Comparison of ENCODE assay signal across 8 cellular contexts in the genomic region with DNA sequence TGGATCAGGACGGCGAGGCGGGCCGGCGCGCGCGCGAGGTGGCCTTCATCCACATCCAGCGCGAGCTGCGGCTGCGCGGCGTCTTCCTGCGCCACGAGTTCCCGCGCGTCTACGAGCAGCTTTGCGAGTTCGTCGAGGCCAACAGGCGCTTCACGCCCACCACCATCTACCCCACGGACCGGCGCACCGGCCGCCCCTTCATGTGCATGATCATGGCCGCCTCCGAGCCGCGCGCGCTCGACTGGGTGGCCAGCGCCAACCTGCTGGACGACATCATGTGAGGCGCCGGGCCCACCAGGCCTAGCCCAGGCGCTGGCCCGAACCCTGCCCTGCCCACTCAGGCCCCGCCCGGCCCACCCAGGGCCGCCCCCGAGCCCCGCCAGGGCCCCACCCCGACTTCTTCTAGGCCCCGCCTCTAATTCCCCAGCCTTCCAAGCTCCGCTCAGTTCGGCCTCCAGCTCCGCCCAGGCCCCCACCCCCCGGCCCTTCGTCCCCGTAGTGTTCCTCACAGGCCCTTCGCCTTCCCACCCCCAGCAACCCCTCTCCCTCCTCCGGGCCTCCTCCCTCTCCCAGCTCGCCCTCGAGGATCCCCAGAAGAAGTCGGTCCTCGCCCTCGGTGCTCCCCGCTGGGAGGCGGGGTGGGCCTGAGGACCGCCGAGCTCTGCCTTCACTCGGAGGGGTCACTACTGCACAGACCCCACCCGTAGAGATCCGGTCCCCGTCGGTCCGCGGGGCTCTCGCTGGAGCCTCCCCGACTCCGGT. TPM values are rescaled to one million over a fixed set of nuclear protein-coding genes. Genes with fewer than 3 reads are reported as not detected.
DNase-seq lines count a peak whose midpoint lies in the region; ATAC-seq, FAIRE-seq and TF ChIP-seq lines count a peak whose summit lies in the region.

No MANE protein-coding gene starts in this region.

- no peak for TF ChIP-seq EP300 in HepG2 (IDR thresholded peaks at IDR 0.05; ENCODE audit: low read depth in 2 of 2, low read length in 2 of 2)
- TF ChIP-seq EP300 in HepG2 (CRISPR knock-in tag; IDR thresholded peaks at IDR 0.05; ENCODE audit: borderline replicate concordance) = no peak
- peak in 1 of 2 donors; percentile 19 for TF ChIP-seq EP300 in tibial nerve (IDR thresholded peaks at IDR 0.05)

- H3K9ac ChIP-seq in PC-3 (ENCODE audit: low read length) (peak overlapping the region; percentile 77; the same call in 1 of the 2 replicates), HepG2 (ENCODE audit: insufficient read depth, low read depth, low read length) (peak overlapping the region; percentile 94)

- no peaks in the 10 kb centered on the region for H3K9me3 ChIP-seq in PC-3 (ENCODE audit: low read length)
- no peaks in the 10 kb centered on the region for H3K9me3 ChIP-seq in HepG2 (ENCODE audit: low read length)
- H3K9me3 ChIP-seq in tibial nerve = no peaks in the 10 kb centered on the region

- POLR2A ChIA-PET in activated CD4-positive, alpha-beta T cell treated with anti-CD3 and anti-CD28 coated beads for 36 hours (lab: Charles Lee) = no interaction called here
- POLR2A ChIA-PET in PC-3 (lab: Charles Lee; ENCODE audit: unreplicated experiment) (no interaction called here), HepG2 (lab: Yijun Ruan, JAX) (interaction anchor here (0.6 to 2.3 kb wide), 12 partner anchors 9 to 239 kb away, joined by 3 to 45 read pairs (median 4); partner anchors contain the start of genes MAN1B1, TMEM141 and TRAF2)

- no peak for ATAC-seq in activated CD4-positive, alpha-beta T cell treated with anti-CD3 and anti-CD28 coated beads for 36 hours
- ATAC-seq in PC-3 = peak; percentile 1; the same call in 1 of the 2 replicates
- ATAC-seq in HepG2 = peak; percentile 1
- ATAC-seq in GM21786 (IDR thresholded peaks at IDR 0.05; ENCODE audit: unreplicated experiment) = no peak
- ATAC-seq in GM19452 (IDR thresholded peaks at IDR 0.05; ENCODE audit: unreplicated experiment) = no peak

- intact Hi-C loops in activated CD4-positive, alpha-beta T cell treated with anti-CD3 and anti-CD28 coated beads for 36 hours (cut with DNase I, micrococcal nuclease) = loop anchor here (5.0 to 10.0 kb wide), 4 partner anchors 55 to 200 kb away; partner anchors contain the start of genes FBXW5 (in 1 of the 2), FUT7 (in 1 of the 2) and NPDC1 (in 1 of the 2)
- intact Hi-C loops in PC-3 (cut with micrococcal nuclease) = loop anchor here (10.0 kb wide), 1 partner anchor 148 kb away; the partner anchor contains the start of genes CLIC3 and PAXX
- intact Hi-C loops in HepG2 (cut with micrococcal nuclease; ENCODE audit: unreplicated experiment) = loop anchor here (5.0 kb wide), 2 partner anchors 35 to 60 kb away; no protein-coding TSS in a partner anchor

- H3K36me3 ChIP-seq in PC-3 (ENCODE audit: low read depth, low read length) = no peaks in the 10 kb centered on the region
- peaks cover 11 to 20% of the 10 kb centered on the region in 2 experiments for H3K36me3 ChIP-seq in HepG2 (replicated peaks in 1 of 2; ENCODE audit: control insufficient read depth in 1 of 2, insufficient read depth in 2 of 2, low read length in 2 of 2)
- H3K36me3 ChIP-seq in tibial nerve = peaks cover 0 to 15% (median 0%) of the 10 kb centered on the region in 3 donors

- peaks cover 12% of the 10 kb centered on the region for H3K4me1 Mint-ChIP-seq in activated CD4-positive, alpha-beta T cell treated with anti-CD3 and anti-CD28 coated beads for 36 hours

- no peaks in the 10 kb centered on the region for H3K9me2 ChIP-seq in PC-3 (replicated peaks; ENCODE audit: low read length)

- H3K4me2 ChIP-seq in PC-3 (ENCODE audit: low read length) = peak overlapping the region; percentile 92
- peak overlapping the region; percentile 81 for H3K4me2 ChIP-seq in HepG2 (ENCODE audit: low read depth, low read length)

- H3K79me2 ChIP-seq in PC-3 (ENCODE audit: low read length) (no peaks in the 10 kb centered on the region), HepG2 (ENCODE audit: insufficient read depth, low read length) (peaks cover 17% of the 10 kb centered on the region)

- no peak for FAIRE-seq in HepG2 (lab: Jason Lieb, UNC)

- H3K27me3 ChIP-seq in PC-3 (ENCODE audit: low read length) (no peaks in the 10 kb centered on the region), HepG2 (ENCODE audit: control insufficient read depth in 1 of 2, insufficient read depth in 2 of 2, low read length in 2 of 2) (no peaks in the 10 kb centered on the region; a peak in 1 of 5 replicates), tibial nerve (peaks cover 3 to 43% of the 10 kb centered on the region in 2 donors)

- in situ Hi-C loops in HepG2 (cut with HindIII; ENCODE audit: extremely low pct_ligation_motif_present, low pct_unique_long_range_greater_than_20kb) = loop anchor here (10.0 kb wide), 1 partner anchor 188 kb away; the partner anchor contains the start of gene FUT7

- peak overlapping the region; percentile 67 for H2AFZ ChIP-seq in PC-3 (ENCODE audit: low read length)
- H2AFZ ChIP-seq in HepG2 (ENCODE audit: low read length) = no peak overlapping the region

- DNase-seq in activated CD4-positive, alpha-beta T cell treated with anti-CD3 and anti-CD28 coated beads for 36 hours = peak; percentile 53
- no peak for DNase-seq in activated CD4-positive, alpha-beta T cell treated with anti-CD3 and anti-CD28 coated beads for 4 hours
- DNase-seq in PC-3 = peak; percentile 41
- peak; percentile 53 for DNase-seq in HepG2 (ENCODE audit: low spot score)
- DNase-seq in tibial nerve (ENCODE audit: low spot score in 2 of 2) = peak in 1 of 2 donors; percentile 31

- CTCF ChIA-PET in activated CD4-positive, alpha-beta T cell treated with anti-CD3 and anti-CD28 coated beads for 36 hours (lab: Charles Lee) = interaction anchor here (0.6 kb wide), 1 partner anchor 220 kb away, joined by 3 read pairs; no protein-coding TSS in a partner anchor
- CTCF ChIA-PET in PC-3 (lab: Charles Lee) (interaction anchor here (0.6 kb wide), 1 partner anchor 16 kb away, joined by 3 read pairs; no protein-coding TSS in a partner anchor), HepG2 (lab: Yijun Ruan, JAX; ENCODE audit: low intra/inter-chr PET ratio, low total read pairs) (no interaction called here)

- TF ChIP-seq RAD21 in HepG2 (CRISPR knock-in tag; IDR thresholded peaks at IDR 0.05) = no peak

- peak overlapping the region; percentile 47 for H3K27ac Mint-ChIP-seq in activated CD4-positive, alpha-beta T cell treated with anti-CD3 and anti-CD28 coated beads for 36 hours

- peaks cover 8% of the 10 kb centered on the region for H3K4me1 ChIP-seq in PC-3 (ENCODE audit: insufficient read depth, low read length)
- peaks cover 35% of the 10 kb centered on the region for H3K4me1 ChIP-seq in HepG2 (ENCODE audit: insufficient read depth, low read length)
- peaks cover 0 to 83% (median 40%) of the 10 kb centered on the region in 4 donors for H3K4me1 ChIP-seq in tibial nerve

- H3K9me3 Mint-ChIP-seq in activated CD4-positive, alpha-beta T cell treated with anti-CD3 and anti-CD28 coated beads for 36 hours (ENCODE audit: low read depth) = no peaks in the 10 kb centered on the region

- no peaks in the 10 kb centered on the region for H3F3A ChIP-seq in PC-3 (ENCODE audit: low read length, unreplicated experiment)

- no peak for TF ChIP-seq POLR2A in HepG2 (IDR thresholded peaks at IDR 0.05; ENCODE audit: insufficient read depth in 1 of 2, low read depth in 2 of 2, low read length in 2 of 2)
- TF ChIP-seq POLR2A in tibial nerve (IDR thresholded peaks at IDR 0.05) = no peak

- H3K4me3 ChIP-seq in PC-3 (ENCODE audit: low read length) (peak overlapping the region; percentile 87), HepG2 (replicated peaks in 1 of 3; ENCODE audit: insufficient read depth in 1 of 3, low read depth in 2 of 3, low read length in 3 of 3) (peak overlapping the region; percentile 88 to 98 (median 91)), tibial nerve (peak overlapping the region; percentile 51 to 85 (median 72))

- H3K36me3 Mint-ChIP-seq in activated CD4-positive, alpha-beta T cell treated with anti-CD3 and anti-CD28 coated beads for 36 hours (ENCODE audit: low read depth) = peaks cover 5% of the 10 kb centered on the region

- H3K4me3 Mint-ChIP-seq in activated CD4-positive, alpha-beta T cell treated with anti-CD3 and anti-CD28 coated beads for 36 hours = peak overlapping the region; percentile 93

- H3K27ac ChIP-seq in PC-3 (ENCODE audit: low read length) (no peak overlapping the region), cingulate gyrus (ENCODE audit: low read depth, low read length) (peak overlapping the region; percentile 90), HepG2 (ENCODE audit: extremely low read length, insufficient read depth, low read length) (peak overlapping the region; percentile 91), tibial nerve (peak overlapping the region in 3 of 4 donors; percentile 82 to 94 (median 91))

- H3K27me3 Mint-ChIP-seq in activated CD4-positive, alpha-beta T cell treated with anti-CD3 and anti-CD28 coated beads for 36 hours = peaks cover 14% of the 10 kb centered on the region

- WGBS in HepG2 (ENCODE audit: low lambda C conversion rate) = 61% methylated on average over 56 of the region's 78 CpGs
- 1 to 4% methylated on average over 14 to 60 of the region's 78 CpGs for whole genome bisulfite sequencing in tibial nerve, 2 donors

- TF ChIP-seq CTCF in PC-3 (conservative IDR thresholded peaks at IDR 0.05; ENCODE audit: low read depth, low read length) (no peak), HepG2 (CRISPR knock-in tag; IDR thresholded peaks at IDR 0.05) (no peak), tibial nerve (IDR thresholded peaks at IDR 0.05) (no peak)

- no peaks in the 10 kb centered on the region for H4K20me1 ChIP-seq in PC-3 (ENCODE audit: low read length)
- H4K20me1 ChIP-seq in HepG2 (ENCODE audit: insufficient read depth, low read length) = peaks cover 9% of the 10 kb centered on the region; the same call in 1 of the 2 replicates

- no TSS peak for BruUV-seq in PC-3 (replicated peaks; lab: Mats Ljungman, UMichigan)
- no TSS peak for BruUV-seq in HepG2 (replicated peaks; lab: Mats Ljungman, UMichigan)

RNA-seq across cellular contexts. Expression of gene PHPT1, which starts 2.0 kb away (rescaled TPM):
- total RNA-seq in activated CD4-positive, alpha-beta T cell treated with anti-CD3 and anti-CD28 coated beads for 36 hours = 10 to 100 TPM; 94.5 to 98.9 TPM
- total RNA-seq in PC-3 (2014; rRNA removed) = 83.2 and 111 TPM in 2 replicates
- total RNA-seq in HepG2 (2016; rRNA removed; fragmentation: Illumina TruSeq; extraction: Trizol) = 155 and 192 TPM in 2 replicates
- 102 and 115 TPM in 2 replicates for total RNA-seq in HepG2 (2016; cell fraction: cytosol; rRNA removed; fragmentation: Illumina TruSeq; extraction: Trizol; ENCODE audit: low read depth)
- 166 and 201 TPM in 2 replicates for total RNA-seq in HepG2 (2016; cell fraction: insoluble cytoplasmic fraction; rRNA removed; fragmentation: Illumina TruSeq; extraction: Trizol)
- 119 and 147 TPM in 2 replicates for total RNA-seq in HepG2 (2016; cell fraction: membrane; rRNA removed; fragmentation: Illumina TruSeq; extraction: Trizol)
- total RNA-seq in HepG2 (2016; cell fraction: nucleus; rRNA removed; fragmentation: Illumina TruSeq; extraction: Trizol) = 76.8 and 86.8 TPM in 2 replicates
- polyA plus RNA-seq in HepG2 (2011; rRNA removed) = 184 and 189 TPM in 2 replicates
- 184 and 289 TPM in 2 replicates for polyA plus RNA-seq in HepG2 (2011; cell fraction: cytosol; rRNA removed)
- polyA plus RNA-seq in HepG2 (2011; cell fraction: nucleus; rRNA removed) = 352 and 483 TPM in 2 replicates
- polyA plus RNA-seq in HepG2 (2012) = 109 and 121 TPM in 2 replicates
- polyA plus RNA-seq in HepG2 (2016; cell fraction: cytosol; fragmentation: Illumina TruSeq; extraction: Trizol; ENCODE audit: low read depth) = 97.4 and 122 TPM in 2 replicates
- 136 and 146 TPM in 2 replicates for polyA plus RNA-seq in HepG2 (2016; cell fraction: insoluble cytoplasmic fraction; fragmentation: Illumina TruSeq; extraction: Trizol; ENCODE audit: low read depth)
- 95.2 and 109 TPM in 2 replicates for polyA plus RNA-seq in HepG2 (2016; cell fraction: membrane; fragmentation: Illumina TruSeq; extraction: Trizol; ENCODE audit: low read depth)
- 167 and 176 TPM in 2 replicates for polyA plus RNA-seq in HepG2 (2016; cell fraction: nucleus; fragmentation: Illumina TruSeq; extraction: Trizol; ENCODE audit: insufficient read depth, low read depth)
- polyA minus RNA-seq in HepG2 (2011; rRNA and poly(A)+ RNA removed; ENCODE audit: low replicate concordance) = 32.0 and 34.3 TPM in 2 replicates
- polyA minus RNA-seq in HepG2 (2011; cell fraction: cytosol; rRNA and poly(A)+ RNA removed) = 21.5 and 26.7 TPM in 2 replicates
- 33.4 and 39.9 TPM in 2 replicates for polyA minus RNA-seq in HepG2 (2011; cell fraction: nucleus; rRNA and poly(A)+ RNA removed)
- 10 to 100 TPM; 42.6 to 71.0 (median 66.7) TPM for total RNA-seq in tibial nerve

RNA-seq across cellular contexts. Expression of gene MAMDC4, which starts 4.9 kb away (rescaled TPM):
- total RNA-seq in activated CD4-positive, alpha-beta T cell treated with anti-CD3 and anti-CD28 coated beads for 36 hours = 10 to 100 TPM; 16.6 to 17.5 TPM
- total RNA-seq in PC-3 (2014; rRNA removed) (3.0 and 5.3 TPM in 2 replicates), HepG2 (2016; rRNA removed; fragmentation: Illumina TruSeq; extraction: Trizol) (1.2 and 6.0 TPM in 2 replicates), tibial nerve (1 to 10 TPM; 1.5 to 8.1 (median 4.4) TPM)
- total RNA-seq in HepG2 (2016; cell fraction: cytosol; rRNA removed; fragmentation: Illumina TruSeq; extraction: Trizol; ENCODE audit: low read depth) = 1.7 and 2.2 TPM in 2 replicates
- total RNA-seq in HepG2 (2016; cell fraction: insoluble cytoplasmic fraction; rRNA removed; fragmentation: Illumina TruSeq; extraction: Trizol) = 1.0 and 7.5 TPM in 2 replicates
- total RNA-seq in HepG2 (2016; cell fraction: membrane; rRNA removed; fragmentation: Illumina TruSeq; extraction: Trizol) = 0.83 and 1.1 TPM in 2 replicates
- total RNA-seq in HepG2 (2016; cell fraction: nucleus; rRNA removed; fragmentation: Illumina TruSeq; extraction: Trizol) = 7.7 and 10.7 TPM in 2 replicates
- 6.8 and 7.9 TPM in 2 replicates for polyA plus RNA-seq in HepG2 (2011; rRNA removed)
- 1.2 and 2.6 TPM in 2 replicates for polyA plus RNA-seq in HepG2 (2011; cell fraction: cytosol; rRNA removed)
- 170 and 232 TPM in 2 replicates for polyA plus RNA-seq in HepG2 (2011; cell fraction: nucleus; rRNA removed)
- polyA plus RNA-seq in HepG2 (2012) = 6.5 and 6.7 TPM in 2 replicates
- polyA plus RNA-seq in HepG2 (2016; cell fraction: cytosol; fragmentation: Illumina TruSeq; extraction: Trizol; ENCODE audit: low read depth) = 0.48 and 0.49 TPM in 2 replicates
- polyA plus RNA-seq in HepG2 (2016; cell fraction: insoluble cytoplasmic fraction; fragmentation: Illumina TruSeq; extraction: Trizol; ENCODE audit: low read depth) = 1.2 and 1.3 TPM in 2 replicates
- 0.57 and 0.68 TPM in 2 replicates for polyA plus RNA-seq in HepG2 (2016; cell fraction: membrane; fragmentation: Illumina TruSeq; extraction: Trizol; ENCODE audit: low read depth)
- 32.1 and 33.9 TPM in 2 replicates for polyA plus RNA-seq in HepG2 (2016; cell fraction: nucleus; fragmentation: Illumina TruSeq; extraction: Trizol; ENCODE audit: insufficient read depth, low read depth)
- 0.96 and 2.4 TPM in 2 replicates for polyA minus RNA-seq in HepG2 (2011; rRNA and poly(A)+ RNA removed; ENCODE audit: low replicate concordance)
- 0.69 and 1.2 TPM in 2 replicates for polyA minus RNA-seq in HepG2 (2011; cell fraction: cytosol; rRNA and poly(A)+ RNA removed)
- 8.8 and 10.9 TPM in 2 replicates for polyA minus RNA-seq in HepG2 (2011; cell fraction: nucleus; rRNA and poly(A)+ RNA removed)

RNA-seq across cellular contexts. Expression of gene AJM1, which starts 5.0 kb away (rescaled TPM):
- total RNA-seq in activated CD4-positive, alpha-beta T cell treated with anti-CD3 and anti-CD28 coated beads for 36 hours = 1 to 10 TPM; 4.3 to 4.8 TPM
- total RNA-seq in PC-3 (2014; rRNA removed) = 1.4 and 2.6 TPM in 2 replicates
- total RNA-seq in HepG2 (2016; rRNA removed; fragmentation: Illumina TruSeq; extraction: Trizol) = 0.48 and 1.1 TPM in 2 replicates
- 0.61 and 0.71 TPM in 2 replicates for total RNA-seq in HepG2 (2016; cell fraction: cytosol; rRNA removed; fragmentation: Illumina TruSeq; extraction: Trizol; ENCODE audit: low read depth)
- 0.30 and 1.00 TPM in 2 replicates for total RNA-seq in HepG2 (2016; cell fraction: insoluble cytoplasmic fraction; rRNA removed; fragmentation: Illumina TruSeq; extraction: Trizol)
- total RNA-seq in HepG2 (2016; cell fraction: membrane; rRNA removed; fragmentation: Illumina TruSeq; extraction: Trizol) = 0.59 and 0.90 TPM in 2 replicates
- 1.0 TPM in 2 replicates for total RNA-seq in HepG2 (2016; cell fraction: nucleus; rRNA removed; fragmentation: Illumina TruSeq; extraction: Trizol)
- 1.2 and 1.4 TPM in 2 replicates for polyA plus RNA-seq in HepG2 (2011; rRNA removed)
- polyA plus RNA-seq in HepG2 (2011; cell fraction: cytosol; rRNA removed) = 0.45 and 0.97 TPM in 2 replicates
- 22.1 and 27.9 TPM in 2 replicates for polyA plus RNA-seq in HepG2 (2011; cell fraction: nucleus; rRNA removed)
- polyA plus RNA-seq in HepG2 (2012) = 2.2 TPM in 2 replicates
- 0.40 and 0.78 TPM in 2 replicates for polyA plus RNA-seq in HepG2 (2016; cell fraction: cytosol; fragmentation: Illumina TruSeq; extraction: Trizol; ENCODE audit: low read depth)
- 0.61 and 0.74 TPM in 2 replicates for polyA plus RNA-seq in HepG2 (2016; cell fraction: insoluble cytoplasmic fraction; fragmentation: Illumina TruSeq; extraction: Trizol; ENCODE audit: low read depth)
- polyA plus RNA-seq in HepG2 (2016; cell fraction: membrane; fragmentation: Illumina TruSeq; extraction: Trizol; ENCODE audit: low read depth) = 0.52 and 0.76 TPM in 2 replicates
- polyA plus RNA-seq in HepG2 (2016; cell fraction: nucleus; fragmentation: Illumina TruSeq; extraction: Trizol; ENCODE audit: insufficient read depth, low read depth) = 4.1 and 4.6 TPM in 2 replicates
- polyA minus RNA-seq in HepG2 (2011; rRNA and poly(A)+ RNA removed; ENCODE audit: low replicate concordance) = 0.77 and 1.1 TPM in 2 replicates
- polyA minus RNA-seq in HepG2 (2011; cell fraction: cytosol; rRNA and poly(A)+ RNA removed) = 1.5 and 1.8 TPM in 2 replicates
- 3.0 and 3.3 TPM in 2 replicates for polyA minus RNA-seq in HepG2 (2011; cell fraction: nucleus; rRNA and poly(A)+ RNA removed)
- total RNA-seq in tibial nerve = 1 to 10 TPM; 2.0 to 3.9 (median 3.7) TPM

RNA-seq across cellular contexts. Expression of gene EDF1, which starts 18.9 kb away (rescaled TPM):
- 100 to 1,000 TPM; 282 to 320 TPM for total RNA-seq in activated CD4-positive, alpha-beta T cell treated with anti-CD3 and anti-CD28 coated beads for 36 hours
- total RNA-seq in PC-3 (2014; rRNA removed) = 544 and 562 TPM in 2 replicates
- 379 and 474 TPM in 2 replicates for total RNA-seq in HepG2 (2016; rRNA removed; fragmentation: Illumina TruSeq; extraction: Trizol)
- total RNA-seq in HepG2 (2016; cell fraction: cytosol; rRNA removed; fragmentation: Illumina TruSeq; extraction: Trizol; ENCODE audit: low read depth) = 152 and 180 TPM in 2 replicates
- 390 and 529 TPM in 2 replicates for total RNA-seq in HepG2 (2016; cell fraction: insoluble cytoplasmic fraction; rRNA removed; fragmentation: Illumina TruSeq; extraction: Trizol)
- 186 and 193 TPM in 2 replicates for total RNA-seq in HepG2 (2016; cell fraction: membrane; rRNA removed; fragmentation: Illumina TruSeq; extraction: Trizol)
- total RNA-seq in HepG2 (2016; cell fraction: nucleus; rRNA removed; fragmentation: Illumina TruSeq; extraction: Trizol) = 157 and 160 TPM in 2 replicates
- polyA plus RNA-seq in HepG2 (2011; rRNA removed) = 235 and 269 TPM in 2 replicates
- 392 and 430 TPM in 2 replicates for polyA plus RNA-seq in HepG2 (2011; cell fraction: cytosol; rRNA removed)
- 129 and 177 TPM in 2 replicates for polyA plus RNA-seq in HepG2 (2011; cell fraction: nucleus; rRNA removed)
- 257 and 326 TPM in 2 replicates for polyA plus RNA-seq in HepG2 (2012)
- 191 and 202 TPM in 2 replicates for polyA plus RNA-seq in HepG2 (2016; cell fraction: cytosol; fragmentation: Illumina TruSeq; extraction: Trizol; ENCODE audit: low read depth)
- 553 and 620 TPM in 2 replicates for polyA plus RNA-seq in HepG2 (2016; cell fraction: insoluble cytoplasmic fraction; fragmentation: Illumina TruSeq; extraction: Trizol; ENCODE audit: low read depth)
- polyA plus RNA-seq in HepG2 (2016; cell fraction: membrane; fragmentation: Illumina TruSeq; extraction: Trizol; ENCODE audit: low read depth) = 198 and 200 TPM in 2 replicates
- 307 and 322 TPM in 2 replicates for polyA plus RNA-seq in HepG2 (2016; cell fraction: nucleus; fragmentation: Illumina TruSeq; extraction: Trizol; ENCODE audit: insufficient read depth, low read depth)
- polyA minus RNA-seq in HepG2 (2011; rRNA and poly(A)+ RNA removed; ENCODE audit: low replicate concordance) = 34.3 and 99.7 TPM in 2 replicates
- 87.8 and 91.0 TPM in 2 replicates for polyA minus RNA-seq in HepG2 (2011; cell fraction: cytosol; rRNA and poly(A)+ RNA removed)
- polyA minus RNA-seq in HepG2 (2011; cell fraction: nucleus; rRNA and poly(A)+ RNA removed) = 84.2 and 94.6 TPM in 2 replicates
- total RNA-seq in tibial nerve = 100 to 1,000 TPM; 251 to 337 (median 266) TPM

RNA-seq across cellular contexts. Expression of gene TRAF2, which starts 39.1 kb away (rescaled TPM):
- 10 to 100 TPM; 37.4 to 46.2 TPM for total RNA-seq in activated CD4-positive, alpha-beta T cell treated with anti-CD3 and anti-CD28 coated beads for 36 hours
- 11.5 and 25.4 TPM in 2 replicates for total RNA-seq in PC-3 (2014; rRNA removed)
- total RNA-seq in HepG2 (2016; rRNA removed; fragmentation: Illumina TruSeq; extraction: Trizol) = 13.4 and 13.6 TPM in 2 replicates
- 2.6 and 2.9 TPM in 2 replicates for total RNA-seq in HepG2 (2016; cell fraction: cytosol; rRNA removed; fragmentation: Illumina TruSeq; extraction: Trizol; ENCODE audit: low read depth)
- total RNA-seq in HepG2 (2016; cell fraction: insoluble cytoplasmic fraction; rRNA removed; fragmentation: Illumina TruSeq; extraction: Trizol) = 12.1 and 13.9 TPM in 2 replicates
- total RNA-seq in HepG2 (2016; cell fraction: membrane; rRNA removed; fragmentation: Illumina TruSeq; extraction: Trizol) = 4.8 and 6.0 TPM in 2 replicates
- 10.7 and 13.3 TPM in 2 replicates for total RNA-seq in HepG2 (2016; cell fraction: nucleus; rRNA removed; fragmentation: Illumina TruSeq; extraction: Trizol)
- polyA plus RNA-seq in HepG2 (2011; rRNA removed) = 12.4 and 15.5 TPM in 2 replicates
- polyA plus RNA-seq in HepG2 (2011; cell fraction: cytosol; rRNA removed) = 8.6 and 12.5 TPM in 2 replicates
- 30.8 and 35.5 TPM in 2 replicates for polyA plus RNA-seq in HepG2 (2011; cell fraction: nucleus; rRNA removed)
- polyA plus RNA-seq in HepG2 (2012) = 7.0 and 8.7 TPM in 2 replicates
- 1.7 and 2.3 TPM in 2 replicates for polyA plus RNA-seq in HepG2 (2016; cell fraction: cytosol; fragmentation: Illumina TruSeq; extraction: Trizol; ENCODE audit: low read depth)
- 11.2 and 13.9 TPM in 2 replicates for polyA plus RNA-seq in HepG2 (2016; cell fraction: insoluble cytoplasmic fraction; fragmentation: Illumina TruSeq; extraction: Trizol; ENCODE audit: low read depth)
- 3.5 and 4.0 TPM in 2 replicates for polyA plus RNA-seq in HepG2 (2016; cell fraction: membrane; fragmentation: Illumina TruSeq; extraction: Trizol; ENCODE audit: low read depth)
- 24.7 and 26.6 TPM in 2 replicates for polyA plus RNA-seq in HepG2 (2016; cell fraction: nucleus; fragmentation: Illumina TruSeq; extraction: Trizol; ENCODE audit: insufficient read depth, low read depth)
- polyA minus RNA-seq in HepG2 (2011; rRNA and poly(A)+ RNA removed; ENCODE audit: low replicate concordance) = 25.6 and 44.8 TPM in 2 replicates
- 10.1 and 12.2 TPM in 2 replicates for polyA minus RNA-seq in HepG2 (2011; cell fraction: cytosol; rRNA and poly(A)+ RNA removed)
- polyA minus RNA-seq in HepG2 (2011; cell fraction: nucleus; rRNA and poly(A)+ RNA removed) = 13.0 and 15.2 TPM in 2 replicates
- 10 to 100 TPM in 3 of 4 donors, 1 to 10 TPM in 1; 5.0 to 10.8 (median 10.6) TPM for total RNA-seq in tibial nerve

Comparison
In these comparisons a context has a peak if more than half of its experiments do, and no peak if none do; other contexts are left out.
1. DNase-seq: peak in activated CD4-positive, alpha-beta T cell treated with anti-CD3 and anti-CD28 coated beads for 36 hours (single experiment), PC-3 (single experiment) and HepG2 (single experiment); none in activated CD4-positive, alpha-beta T cell treated with anti-CD3 and anti-CD28 coated beads for 4 hours (0 of 2).
2. ATAC-seq: peak in PC-3 (single experiment) and HepG2 (single experiment); none in activated CD4-positive, alpha-beta T cell treated with anti-CD3 and anti-CD28 coated beads for 36 hours (single experiment), GM21786 (single experiment) and GM19452 (single experiment).
3. Peak in every context shown above with its lines, with median percentiles within 50 percentile points of each other: H3K4me3 ChIP-seq.